ENCODE assay signal across 16 cellular contexts in the genomic region with DNA sequence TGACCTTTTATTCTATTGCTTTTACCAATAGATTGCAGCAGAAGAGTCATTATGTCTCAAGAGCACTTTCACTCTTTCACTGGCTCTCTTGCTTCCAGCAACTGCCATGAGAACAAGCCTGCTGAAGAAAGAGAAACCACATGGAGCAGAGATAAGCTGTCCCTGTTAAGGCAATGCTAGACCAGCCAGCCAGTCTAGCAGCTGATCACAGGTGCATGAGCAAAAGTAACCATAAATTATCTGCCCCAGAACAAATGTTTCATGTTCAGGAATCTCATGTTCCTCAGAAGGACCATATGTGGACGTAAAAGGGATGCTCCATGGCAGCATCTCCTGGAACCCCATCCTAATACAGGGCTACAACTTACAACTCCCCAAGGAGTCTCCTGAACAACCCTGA. TPM values are rescaled to one million over a fixed set of nuclear protein-coding genes. Genes with fewer than 3 reads are reported as not detected.
DNase-seq lines count a peak whose midpoint lies in the region; ATAC-seq and TF ChIP-seq lines count a peak whose summit lies in the region.
"Had no signal": no experiment of that assay in that cellular context is flagged by ENCODE, and none has a peak within 500 bp of the region (broad histone marks: within the 10 kb centered on the region; RNA-seq: fewer than 3 reads in every experiment).

No MANE protein-coding gene starts in this region.

- H3K4me3 ChIP-seq in fibroblast of the aortic adventitia (ENCODE audit: low read depth, low read length): no peak overlapping the region
- H3K4me3 ChIP-seq: A549, GM12878 had no signal

- DNase-seq in DMS53 (lab: John Stamatoyannopoulos, UW) (peak; percentile 12), DMS53 treated with DMSO at 0.1 percent for 48 hours (lab: John Stamatoyannopoulos, UW; ENCODE audit: unreplicated experiment) (no peak), OCI-M1 (lab: John Stamatoyannopoulos, UW) (peak; percentile 63), fibroblast of the aortic adventitia (ENCODE audit: low read depth) (peak; percentile 44), KBM-7 (no peak)
- DNase-seq: AML-193; Caco-2; CD4-positive, alpha-beta T cell; DND-41; EL; H9 had no signal

- in situ Hi-C loops in KBM-7 (cut with MboI; ENCODE audit: low pct_unique_long_range_greater_than_20kb, low sequenced_read_pairs): no loop called here

- no peak for TF ChIP-seq CTCF in fibroblast of the aortic adventitia (IDR thresholded peaks at IDR 0.05; ENCODE audit: insufficient read depth, low read length)

- no peak for ATAC-seq in HG03378 (IDR thresholded peaks at IDR 0.05; ENCODE audit: unreplicated experiment)
- ATAC-seq in GM21423 (IDR thresholded peaks at IDR 0.05; ENCODE audit: unreplicated experiment): no peak
- ATAC-seq: A549, GM12878 had no signal

RNA-seq across cellular contexts. Expression of a gene that starts 20.4 kb away (rescaled TPM):
- 67.8 and 80.0 TPM in 2 replicates for total RNA-seq in fibroblast of the aortic adventitia (ENCODE audit: low replicate concordance)
- total RNA-seq: Caco-2; CD4-positive, alpha-beta T cell; G401; GM12878 had no signal

Comparison
In these comparisons a context has a peak if more than half of its experiments do, and no peak if none do; other contexts are left out.
1. DNase-seq: peak in DMS53 (single experiment), OCI-M1 (single experiment) and fibroblast of the aortic adventitia (single experiment); none in DMS53 treated with DMSO at 0.1 percent for 48 hours (single experiment) and KBM-7 (single experiment).